8 cellular contexts compared by ENCODE assay signal in the genomic region with DNA sequence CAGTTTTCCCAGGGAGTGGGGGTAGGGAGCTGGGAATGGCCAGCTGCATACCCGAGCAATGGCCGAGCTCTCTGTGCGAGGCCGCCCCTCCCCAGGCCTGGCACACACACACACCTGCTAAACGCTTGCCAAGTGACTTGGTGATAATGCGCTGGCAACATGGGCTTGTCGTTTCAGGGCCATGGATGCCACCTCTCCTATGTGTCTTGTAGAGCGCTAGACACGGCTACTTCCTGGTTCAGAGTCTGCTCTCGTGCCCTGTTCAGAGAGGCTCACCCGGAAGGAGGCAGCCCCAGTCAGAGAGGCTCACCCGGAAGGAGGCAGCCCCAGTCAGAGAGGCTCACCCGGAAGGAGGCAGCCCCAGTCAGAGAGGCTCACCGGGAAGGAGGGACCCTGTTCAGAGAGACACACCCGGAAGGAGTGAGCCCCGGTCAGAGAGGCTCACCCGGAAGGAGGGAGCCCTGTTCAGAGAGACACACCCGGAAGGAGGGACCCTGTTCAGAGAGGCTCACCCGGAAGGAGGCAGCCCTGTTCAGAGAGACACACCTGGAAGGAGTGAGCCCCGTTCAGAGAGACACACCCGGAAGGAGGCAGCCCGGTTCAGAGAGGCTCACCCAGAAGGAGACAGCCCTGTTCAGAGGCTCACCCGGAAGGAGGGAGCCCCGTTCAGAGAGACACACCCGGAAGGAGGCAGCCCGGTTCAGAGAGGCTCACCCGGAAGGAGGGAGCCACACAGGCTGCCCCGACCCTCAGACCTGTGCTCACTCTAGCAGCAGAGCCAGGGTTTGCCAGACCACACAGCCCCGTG. TPM values are rescaled to one million over a fixed set of nuclear protein-coding genes. Genes with fewer than 3 reads are reported as not detected.
DNase-seq lines count a peak whose midpoint lies in the region; ATAC-seq, FAIRE-seq and TF ChIP-seq lines count a peak whose summit lies in the region.

No MANE protein-coding gene starts in this region.

- no peaks in the 10 kb centered on the region for H3K27me3 Mint-ChIP-seq in Caco-2 (ENCODE audit: insufficient read depth, unreplicated experiment)
- H3K27me3 Mint-ChIP-seq in activated CD8-positive, alpha-beta memory T cell treated with anti-CD3 and anti-CD28 coated beads, Interleukin-2, amount 10 ng/mL, durations not matched to agents 7 days and 5 days, result no peaks in the 10 kb centered on the region
- no peaks in the 10 kb centered on the region for H3K27me3 Mint-ChIP-seq in stimulated activated naive B cell treated with anti-CD40 and anti-IgM and Interleukin-4, amounts not matched to agents 10 μg/mL and 1 μg/mL and 100 μg/mL, for 72 hours

- CTCF ChIA-PET in Caco-2 (lab: Charles Lee), result interaction anchor here (0.6 kb wide), 1 partner anchor 17 kb away, joined by 4 read pairs; no protein-coding TSS in a partner anchor
- CTCF ChIA-PET in activated CD8-positive, alpha-beta memory T cell treated with anti-CD3 and anti-CD28 coated beads, Interleukin-2, amount 10 ng/mL, durations not matched to agents 7 days and 5 days (lab: Charles Lee), result interaction anchor here (0.7 kb wide), 2 partner anchors 122 to 210 kb away, joined by 3 to 6 read pairs; no protein-coding TSS in a partner anchor

- POLR2A ChIA-PET in Caco-2 (lab: Charles Lee), result no interaction called here

- peak; percentile 51 for ATAC-seq in HG03066 (IDR thresholded peaks at IDR 0.05; ENCODE audit: low read depth, unreplicated experiment)
- ATAC-seq in activated CD8-positive, alpha-beta memory T cell treated with anti-CD3 and anti-CD28 coated beads, Interleukin-2, amount 10 ng/mL, durations not matched to agents 7 days and 5 days, result peak; percentile 85
- no peak for ATAC-seq in stimulated activated naive B cell treated with anti-CD40 and anti-IgM and Interleukin-4, amounts not matched to agents 10 μg/mL and 1 μg/mL and 100 μg/mL, for 72 hours (replicated peaks)

- H3K36me3 Mint-ChIP-seq in Caco-2 (ENCODE audit: insufficient read depth, unreplicated experiment), result peaks cover 43% of the 10 kb centered on the region
- H3K36me3 Mint-ChIP-seq in activated CD8-positive, alpha-beta memory T cell treated with anti-CD3 and anti-CD28 coated beads, Interleukin-2, amount 10 ng/mL, durations not matched to agents 7 days and 5 days, result peaks cover 6% of the 10 kb centered on the region
- peaks cover 7 to 20% of the 10 kb centered on the region in 2 donors for H3K36me3 Mint-ChIP-seq in stimulated activated naive B cell treated with anti-CD40 and anti-IgM and Interleukin-4, amounts not matched to agents 10 μg/mL and 1 μg/mL and 100 μg/mL, for 72 hours

- peak overlapping the region; percentile 89 for H3K27ac ChIP-seq in left ventricle myocardium inferior (replicated peaks)

- FAIRE-seq in D721Med (lab: Jason Lieb, UNC), result no peak
- FAIRE-seq in RCC 7860 (lab: Jason Lieb, UNC), result no peak

- BruUV-seq in Caco-2 (replicated peaks; lab: Mats Ljungman, UMichigan), result no TSS peak

- DNase-seq in Caco-2 (peak; percentile 91 to 96), NCI-H774 (lab: John Stamatoyannopoulos, UW) (peak; percentile 100), left ventricle myocardium inferior (no peak), D721Med (ENCODE audit: insufficient read length, low spot score) (no peak), RCC 7860 (ENCODE audit: low spot score) (no peak)
- peak; percentile 86 for DNase-seq in activated CD8-positive, alpha-beta memory T cell treated with anti-CD3 and anti-CD28 coated beads, Interleukin-2, amount 10 ng/mL, durations not matched to agents 7 days and 5 days
- DNase-seq in stimulated activated naive B cell treated with anti-CD40 and anti-IgM and Interleukin-4, amounts not matched to agents 10 μg/mL and 1 μg/mL and 100 μg/mL, for 72 hours, result no peak

- peak overlapping the region; percentile 84 for H3K4me3 Mint-ChIP-seq in Caco-2 (ENCODE audit: unreplicated experiment)
- peak overlapping the region; percentile 73 for H3K4me3 Mint-ChIP-seq in activated CD8-positive, alpha-beta memory T cell treated with anti-CD3 and anti-CD28 coated beads, Interleukin-2, amount 10 ng/mL, durations not matched to agents 7 days and 5 days
- H3K4me3 Mint-ChIP-seq in stimulated activated naive B cell treated with anti-CD40 and anti-IgM and Interleukin-4, amounts not matched to agents 10 μg/mL and 1 μg/mL and 100 μg/mL, for 72 hours, result peak overlapping the region in 1 of 2 donors; percentile 39

- H3K4me1 Mint-ChIP-seq in Caco-2 (ENCODE audit: low read depth, unreplicated experiment), result peaks cover 6% of the 10 kb centered on the region
- peaks cover 5% of the 10 kb centered on the region for H3K4me1 Mint-ChIP-seq in activated CD8-positive, alpha-beta memory T cell treated with anti-CD3 and anti-CD28 coated beads, Interleukin-2, amount 10 ng/mL, durations not matched to agents 7 days and 5 days
- peaks cover 7 to 13% of the 10 kb centered on the region in 2 donors for H3K4me1 Mint-ChIP-seq in stimulated activated naive B cell treated with anti-CD40 and anti-IgM and Interleukin-4, amounts not matched to agents 10 μg/mL and 1 μg/mL and 100 μg/mL, for 72 hours

- intact Hi-C loops in Caco-2 (cut with micrococcal nuclease; ENCODE audit: unreplicated experiment), result loop anchor here (1.0 kb wide), 3 partner anchors 51 to 86 kb away; no protein-coding TSS in a partner anchor
- intact Hi-C loops in left ventricle myocardium inferior (cut with micrococcal nuclease), result no loop called here

- TF ChIP-seq CTCF in Caco-2 (IDR thresholded peaks at IDR 0.05; ENCODE audit: insufficient read depth in 1 of 2, low read depth in 1 of 2, low read length in 1 of 2, severe bottlenecking in 1 of 2, unreplicated experiment in 1 of 2) (no peak), left ventricle myocardium inferior (IDR thresholded peaks at IDR 0.05; ENCODE audit: borderline replicate concordance) (no peak), D721Med (IDR thresholded peaks at IDR 0.05; ENCODE audit: insufficient read depth, missing control alignments) (no peak)

- no peaks in the 10 kb centered on the region for H3K27me3 ChIP-seq in Caco-2 (replicated peaks; ENCODE audit: control insufficient read depth, insufficient read depth, low read length)
- H3K27me3 ChIP-seq in left ventricle myocardium inferior (ENCODE audit: low read depth), result no peaks in the 10 kb centered on the region

- H3K9me3 Mint-ChIP-seq in Caco-2 (ENCODE audit: unreplicated experiment), result no peaks in the 10 kb centered on the region
- no peaks in the 10 kb centered on the region for H3K9me3 Mint-ChIP-seq in activated CD8-positive, alpha-beta memory T cell treated with anti-CD3 and anti-CD28 coated beads, Interleukin-2, amount 10 ng/mL, durations not matched to agents 7 days and 5 days (ENCODE audit: low read depth)
- no peaks in the 10 kb centered on the region for H3K9me3 Mint-ChIP-seq in stimulated activated naive B cell treated with anti-CD40 and anti-IgM and Interleukin-4, amounts not matched to agents 10 μg/mL and 1 μg/mL and 100 μg/mL, for 72 hours

- H3K27ac Mint-ChIP-seq in Caco-2 (ENCODE audit: unreplicated experiment), result peak overlapping the region; percentile 92
- H3K27ac Mint-ChIP-seq in activated CD8-positive, alpha-beta memory T cell treated with anti-CD3 and anti-CD28 coated beads, Interleukin-2, amount 10 ng/mL, durations not matched to agents 7 days and 5 days, result peak overlapping the region; percentile 77
- H3K27ac Mint-ChIP-seq in stimulated activated naive B cell treated with anti-CD40 and anti-IgM and Interleukin-4, amounts not matched to agents 10 μg/mL and 1 μg/mL and 100 μg/mL, for 72 hours, result peak overlapping the region; percentile 37

- H3K9me3 ChIP-seq in Caco-2, result no peaks in the 10 kb centered on the region
- no peaks in the 10 kb centered on the region for H3K9me3 ChIP-seq in left ventricle myocardium inferior (replicated peaks)

- H3K4me3 ChIP-seq in Caco-2 (ENCODE audit: low read depth, low read length) (peak overlapping the region; percentile 44), left ventricle myocardium inferior (peak overlapping the region; percentile 71)

- H3K4me1 ChIP-seq in Caco-2 (peaks cover 9% of the 10 kb centered on the region), left ventricle myocardium inferior (peaks cover 64% of the 10 kb centered on the region)

- H3K36me3 ChIP-seq in Caco-2 (ENCODE audit: control insufficient read depth, insufficient read depth, low read length), result peaks cover 3% of the 10 kb centered on the region; the same call in 1 of the 2 replicates
- peaks cover 13% of the 10 kb centered on the region for H3K36me3 ChIP-seq in left ventricle myocardium inferior

RNA-seq across cellular contexts. Expression of gene ADPRHL1, which starts 4.2 kb away (rescaled TPM):
- 4.9 and 5.8 TPM in 2 replicates for total RNA-seq in Caco-2 (2022)
- 1 to 10 TPM in 1 of 2 experiments, under 1 TPM in 1; 0.96 to 1.3 TPM for total RNA-seq in activated CD8-positive, alpha-beta memory T cell treated with anti-CD3 and anti-CD28 coated beads, Interleukin-2, amount 10 ng/mL, durations not matched to agents 7 days and 5 days
- total RNA-seq in left ventricle myocardium inferior, result 484 TPM

RNA-seq across cellular contexts. Expression of gene DCUN1D2, which starts 41.4 kb away (rescaled TPM):
- total RNA-seq in Caco-2 (2022) (59.4 and 59.9 TPM in 2 replicates), left ventricle myocardium inferior (196 TPM)
- total RNA-seq in activated CD8-positive, alpha-beta memory T cell treated with anti-CD3 and anti-CD28 coated beads, Interleukin-2, amount 10 ng/mL, durations not matched to agents 7 days and 5 days, result 10 to 100 TPM; 17.2 to 29.1 TPM

Comparison
In these comparisons a context has a peak if more than half of its experiments do, and no peak if none do; other contexts are left out.
1. DNase-seq: peak in Caco-2 (2 of 2), NCI-H774 (single experiment) and activated CD8-positive, alpha-beta memory T cell treated with anti-CD3 and anti-CD28 coated beads, Interleukin-2, amount 10 ng/mL, durations not matched to agents 7 days and 5 days (single experiment); none in left ventricle myocardium inferior (single experiment), stimulated activated naive B cell treated with anti-CD40 and anti-IgM and Interleukin-4, amounts not matched to agents 10 μg/mL and 1 μg/mL and 100 μg/mL, for 72 hours (single experiment), D721Med (single experiment) and RCC 7860 (single experiment).
2. H3K27ac Mint-ChIP-seq: peak in every context shown above with its lines; median percentile 92 in Caco-2; 77 in activated CD8-positive, alpha-beta memory T cell treated with anti-CD3 and anti-CD28 coated beads, Interleukin-2, amount 10 ng/mL, durations not matched to agents 7 days and 5 days; 37 in stimulated activated naive B cell treated with anti-CD40 and anti-IgM and Interleukin-4, amounts not matched to agents 10 μg/mL and 1 μg/mL and 100 μg/mL, for 72 hours.
3. ATAC-seq: peak in HG03066 (single experiment) and activated CD8-positive, alpha-beta memory T cell treated with anti-CD3 and anti-CD28 coated beads, Interleukin-2, amount 10 ng/mL, durations not matched to agents 7 days and 5 days (single experiment); none in stimulated activated naive B cell treated with anti-CD40 and anti-IgM and Interleukin-4, amounts not matched to agents 10 μg/mL and 1 μg/mL and 100 μg/mL, for 72 hours (0 of 2).
4. RNA of gene ADPRHL1, which starts 4.2 kb away (total RNA-seq): 484 TPM in left ventricle myocardium inferior (single experiment); 4.9 to 5.8 TPM in Caco-2 and 0.96 to 1.3 TPM in activated CD8-positive, alpha-beta memory T cell treated with anti-CD3 and anti-CD28 coated beads, Interleukin-2, amount 10 ng/mL, durations not matched to agents 7 days and 5 days; every median in the first group is over 10 times any median in the second.